Comparison of ENCODE assay signal across 9 cellular contexts in the genomic region with DNA sequence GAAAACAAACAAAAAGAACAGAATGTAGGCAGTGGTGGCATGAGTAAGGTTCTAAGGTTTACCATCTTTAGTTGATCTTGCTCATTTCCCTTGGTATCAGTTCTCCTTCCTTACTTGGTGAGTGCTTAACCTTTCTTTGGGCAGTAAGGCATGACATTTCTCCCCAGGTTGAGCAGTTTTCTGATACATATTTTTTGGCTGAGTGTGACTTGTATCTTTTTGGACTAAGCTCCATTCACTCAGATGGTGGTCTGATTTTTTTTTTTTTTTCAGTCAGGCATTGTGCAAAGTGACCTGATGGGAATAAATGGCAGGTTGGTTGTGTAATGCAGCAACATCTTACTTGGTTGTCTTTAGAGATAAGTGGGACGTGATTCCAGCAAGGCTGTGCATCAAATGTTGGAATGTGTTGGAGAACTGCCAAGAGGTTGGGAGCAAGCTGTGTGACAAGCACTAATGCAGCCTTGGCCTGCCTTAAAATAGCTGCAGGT. TPM values are rescaled to one million over a fixed set of nuclear protein-coding genes. Genes with fewer than 3 reads are reported as not detected.
DNase-seq lines count a peak whose midpoint lies in the region; ATAC-seq and TF ChIP-seq lines count a peak whose summit lies in the region.
"Had no signal": no experiment of that assay in that cellular context is flagged by ENCODE, and none has a peak within 500 bp of the region (broad histone marks: within the 10 kb centered on the region; RNA-seq: fewer than 3 reads in every experiment).

No MANE protein-coding gene starts in this region.

- H3K9me3 Mint-ChIP-seq in Calu3 (ENCODE audit: low read depth, unreplicated experiment), result no peaks in the 10 kb centered on the region
- H3K9me3 Mint-ChIP-seq: dendritic cell treated with granulocyte-macrophage colony-stimulating factor and Interleukin-4, amounts not matched to agents 40 ng/mL and 50 ng/mL, for 4 days had no signal

- no peak overlapping the region for H3K4me3 ChIP-seq in choroid plexus epithelial cell (ENCODE audit: low read depth, low read length)

- no peaks in the 10 kb centered on the region for H3K36me3 Mint-ChIP-seq in Calu3 (ENCODE audit: insufficient read depth, unreplicated experiment)

- no TSS peak for BruUV-seq in Calu3 (replicated peaks; lab: Mats Ljungman, UMichigan)

- H3K4me1 Mint-ChIP-seq in Calu3 (ENCODE audit: low read depth, unreplicated experiment), result peaks cover 16% of the 10 kb centered on the region

- no peak overlapping the region for H3K4me3 Mint-ChIP-seq in Calu3 (ENCODE audit: low read depth, unreplicated experiment)
- H3K4me3 Mint-ChIP-seq: dendritic cell treated with granulocyte-macrophage colony-stimulating factor and Interleukin-4, amounts not matched to agents 40 ng/mL and 50 ng/mL, for 4 days had no signal

- ATAC-seq in GM21717 (IDR thresholded peaks at IDR 0.05; ENCODE audit: unreplicated experiment) (peak; percentile 91), GM19324 (IDR thresholded peaks at IDR 0.05; ENCODE audit: low FRiP score, unreplicated experiment) (no peak)

- H3K27me3 Mint-ChIP-seq in Calu3 (ENCODE audit: unreplicated experiment), result no peaks in the 10 kb centered on the region
- H3K27me3 Mint-ChIP-seq: dendritic cell treated with granulocyte-macrophage colony-stimulating factor and Interleukin-4, amounts not matched to agents 40 ng/mL and 50 ng/mL, for 4 days had no signal

- intact Hi-C loops in Calu3 (cut with micrococcal nuclease; ENCODE audit: unreplicated experiment), result no loop called here

- peak; percentile 28 for DNase-seq in Calu3
- DNase-seq in LoVo (ENCODE audit: low spot score), result peak; percentile 67
- DNase-seq in choroid plexus epithelial cell (ENCODE audit: low read depth), result peak; percentile 89
- peak; percentile 65 for DNase-seq in putamen (ENCODE audit: low spot score)
- DNase-seq in activated naive CD4-positive, alpha-beta T cell (lab: John Stamatoyannopoulos, UW), result no peak
- DNase-seq in NCI-H1092 treated with DMSO at 0.1 percent for 48 hours (lab: John Stamatoyannopoulos, UW), result no peak

- H3K27ac Mint-ChIP-seq in Calu3 (ENCODE audit: unreplicated experiment), result no peak overlapping the region
- H3K27ac Mint-ChIP-seq: dendritic cell treated with granulocyte-macrophage colony-stimulating factor and Interleukin-4, amounts not matched to agents 40 ng/mL and 50 ng/mL, for 4 days had no signal

- CTCF ChIA-PET in Calu3 (lab: Charles Lee), result interaction anchor here (0.6 to 1.0 kb wide), 3 partner anchors 9 to 98 kb away, joined by 3 to 5 read pairs (median 3); no protein-coding TSS in a partner anchor

- TF ChIP-seq CTCF in Calu3 (IDR thresholded peaks at IDR 0.05; ENCODE audit: unreplicated experiment) (no peak), choroid plexus epithelial cell (conservative IDR thresholded peaks at IDR 0.05; ENCODE audit: low read depth, low read length) (no peak)

RNA-seq across cellular contexts. Expression of a gene that starts 15.1 kb away (rescaled TPM):
- 611 and 687 TPM in 2 replicates for total RNA-seq in Calu3 (2022)

Comparison
In these comparisons a context has a peak if more than half of its experiments do, and no peak if none do; other contexts are left out.
1. DNase-seq: peak in Calu3 (single experiment), LoVo (single experiment), choroid plexus epithelial cell (single experiment) and putamen (single experiment); none in activated naive CD4-positive, alpha-beta T cell (0 of 4) and NCI-H1092 treated with DMSO at 0.1 percent for 48 hours (single experiment).